In the genomic region with DNA sequence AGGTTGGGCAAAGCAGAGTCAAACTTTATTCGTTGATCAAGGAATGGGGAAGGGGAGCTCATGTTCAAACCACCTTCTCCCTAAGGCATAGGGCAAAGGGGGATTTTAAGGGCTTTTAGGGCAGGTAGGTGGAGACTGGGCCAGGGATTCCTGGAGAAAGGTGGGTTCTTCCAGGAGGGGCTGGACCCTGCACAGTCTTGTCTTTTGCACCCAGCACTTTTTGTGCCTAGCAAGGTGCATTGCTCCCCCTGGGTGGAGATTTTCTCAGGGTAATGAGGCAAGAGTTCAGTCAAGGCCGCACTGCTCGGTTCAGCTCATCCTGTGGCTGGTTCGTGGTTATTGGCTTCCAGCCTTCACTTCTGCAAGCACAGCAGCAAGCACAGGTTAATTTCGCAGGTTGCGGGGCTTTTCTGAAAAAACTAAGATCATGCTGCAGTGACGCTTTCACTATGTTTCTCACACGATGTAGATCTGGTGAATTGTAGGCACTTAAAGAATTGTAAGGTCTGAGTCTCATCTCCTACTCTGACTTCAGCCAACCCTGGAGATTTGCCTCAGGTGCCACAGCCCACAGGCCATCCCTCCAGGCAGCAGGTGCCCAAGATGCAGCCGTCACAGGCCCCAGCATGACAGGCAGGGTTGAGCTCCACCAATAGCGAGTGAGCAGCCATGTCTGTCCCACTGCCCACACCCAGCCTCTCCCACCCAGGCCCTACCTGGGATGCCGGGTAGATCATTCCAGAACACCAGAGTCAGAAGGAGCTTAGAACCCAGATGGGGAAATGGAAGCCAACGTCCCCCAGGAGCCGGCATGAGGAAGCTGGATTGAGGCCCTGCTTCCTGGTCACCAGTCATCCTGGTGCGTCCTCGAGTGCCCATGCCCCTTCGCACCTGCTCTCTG, we compare ENCODE assay signal across 12 cellular contexts. TPM values are rescaled to one million over a fixed set of nuclear protein-coding genes. Genes with fewer than 3 reads are reported as not detected.
DNase-seq lines count a peak whose midpoint lies in the region; ATAC-seq and TF ChIP-seq lines count a peak whose summit lies in the region.
"Had no signal": no experiment of that assay in that cellular context is flagged by ENCODE, and none has a peak within 500 bp of the region (broad histone marks: within the 10 kb centered on the region; RNA-seq: fewer than 3 reads in every experiment).

No MANE protein-coding gene starts in this region.

- TF ChIP-seq EP300 in suprapubic skin (IDR thresholded peaks at IDR 0.05): no peak

- H3K27ac ChIP-seq in suprapubic skin: no peak overlapping the region
- H3K27ac ChIP-seq: dorsolateral prefrontal cortex had no signal

- peaks cover 48 to 59% of the 10 kb centered on the region in 2 donors for H3K4me1 Mint-ChIP-seq in effector memory CD8-positive, alpha-beta T cell (ENCODE audit: low read depth in 2 of 2)

- no peak for TF ChIP-seq POLR2A in suprapubic skin (IDR thresholded peaks at IDR 0.05)

- no peaks in the 10 kb centered on the region for H3K9me3 Mint-ChIP-seq in effector memory CD8-positive, alpha-beta T cell

- peak; percentile 54 for ATAC-seq in effector memory CD8-positive, alpha-beta T cell (replicated peaks)
- ATAC-seq in HG03442 (IDR thresholded peaks at IDR 0.05; ENCODE audit: unreplicated experiment): no peak
- ATAC-seq in GM21723 (IDR thresholded peaks at IDR 0.05; ENCODE audit: unreplicated experiment): no peak
- ATAC-seq in GM21825 (IDR thresholded peaks at IDR 0.05; ENCODE audit: unreplicated experiment): no peak
- ATAC-seq: HCT116 had no signal

- peaks cover 32% of the 10 kb centered on the region for H3K36me3 Mint-ChIP-seq in effector memory CD8-positive, alpha-beta T cell (ENCODE audit: insufficient read depth)

- no peaks in the 10 kb centered on the region for H3K36me3 ChIP-seq in suprapubic skin

- H3K27me3 ChIP-seq in suprapubic skin: peaks cover 3% of the 10 kb centered on the region

- H3K27me3 Mint-ChIP-seq in effector memory CD8-positive, alpha-beta T cell: no peaks in the 10 kb centered on the region

- peak; percentile 19 for DNase-seq in SKM-1 treated with dmso at 0.1 percent for 144 hours (lab: John Stamatoyannopoulos, UW; ENCODE audit: unreplicated experiment)
- DNase-seq in SKM-1 (lab: John Stamatoyannopoulos, UW; ENCODE audit: unreplicated experiment): no peak
- peak; percentile 45 for DNase-seq in activated CD4-positive, alpha-beta T cell treated with anti-CD3 and anti-CD28 coated beads, Interleukin-2, amount 50 U/mL, for 1 hour
- peak; percentile 59 to 71 (median 69) for DNase-seq in effector memory CD8-positive, alpha-beta T cell
- DNase-seq in suprapubic skin (ENCODE audit: low spot score in 2 of 2): peak; percentile 33 to 65

- TF ChIP-seq CTCF in suprapubic skin (IDR thresholded peaks at IDR 0.05): no peak

- H3K4me1 ChIP-seq in suprapubic skin: no peaks in the 10 kb centered on the region

- 79% methylated on average over 15 of the region's 16 CpGs for WGBS in suprapubic skin

- H3K4me3 ChIP-seq in suprapubic skin: no peak overlapping the region
- H3K4me3 ChIP-seq: dorsolateral prefrontal cortex had no signal

- peak overlapping the region; percentile 77 to 80 for H3K4me3 Mint-ChIP-seq in effector memory CD8-positive, alpha-beta T cell

- H3K9me3 ChIP-seq in suprapubic skin: no peaks in the 10 kb centered on the region

- no peak overlapping the region for H3K27ac Mint-ChIP-seq in effector memory CD8-positive, alpha-beta T cell

RNA-seq across cellular contexts. Expression of gene SUN5, which starts 37.1 kb away (rescaled TPM):
- total RNA-seq in suprapubic skin: not detected
- total RNA-seq: A172; activated CD8-positive, alpha-beta memory T cell treated with anti-CD3 and anti-CD28 coated beads for 36 hours; dorsolateral prefrontal cortex had no signal

RNA-seq across cellular contexts. Expression of gene BPIFB2, which starts 40.4 kb away (rescaled TPM):
- not detected for total RNA-seq in suprapubic skin
- total RNA-seq: A172; activated CD8-positive, alpha-beta memory T cell treated with anti-CD3 and anti-CD28 coated beads for 36 hours; dorsolateral prefrontal cortex had no signal
